Comparison of ENCODE assay signal across 19 cellular contexts in the genomic region with DNA sequence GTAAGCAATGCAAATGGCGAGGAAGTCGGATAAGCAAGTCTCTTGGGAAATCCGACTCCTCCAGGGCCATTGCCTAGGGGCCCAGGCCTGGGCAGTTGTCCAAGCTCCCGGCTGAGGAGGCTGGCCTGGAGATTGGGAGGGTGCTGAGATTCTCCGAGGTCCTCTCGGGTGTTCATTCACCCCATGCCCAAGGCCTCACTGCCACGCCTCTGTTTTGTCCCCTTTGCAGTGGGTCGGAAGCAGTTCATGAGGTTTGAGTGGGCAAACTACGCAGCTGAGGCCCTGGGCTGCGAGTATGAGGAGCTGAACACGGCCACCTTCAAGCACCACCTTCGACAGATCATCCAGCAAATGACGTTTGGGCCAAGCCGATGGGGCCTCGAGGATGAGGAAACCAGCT.
DNase-seq lines count a peak whose midpoint lies in the region; ATAC-seq, FAIRE-seq and TF ChIP-seq lines count a peak whose summit lies in the region.
"Had no signal": no experiment of that assay in that cellular context is flagged by ENCODE, and none has a peak within 500 bp of the region (broad histone marks: within the 10 kb centered on the region; RNA-seq: fewer than 3 reads in every experiment).

No MANE protein-coding gene starts in this region.

- H3K9me3 Mint-ChIP-seq in chondrocyte (ENCODE audit: low read depth), result peaks cover 9% of the 10 kb centered on the region
- H3K9me3 Mint-ChIP-seq in activated T-helper 2 cell treated with anti-CD3 and anti-CD28 coated beads, Interferon-gamma antibody, Interleukin-2, Interleukin-4, amounts not matched to agents 10 μg/mL and 5 μg/mL and 100 μg/mL, durations not matched to agents 14 hours and 24 hours and 36 hours, result peaks cover 3% of the 10 kb centered on the region

- H3K4me1 ChIP-seq in BE2C (no peaks in the 10 kb centered on the region; the same call in 1 of the 2 replicates), upper lobe of right lung (no peaks in the 10 kb centered on the region)
- H3K4me1 ChIP-seq: BLaER1, Caco-2 had no signal

- H3K36me3 Mint-ChIP-seq in chondrocyte (ENCODE audit: low read depth), result no peaks in the 10 kb centered on the region
- peaks cover 6% of the 10 kb centered on the region for H3K36me3 Mint-ChIP-seq in activated T-helper 2 cell treated with anti-CD3 and anti-CD28 coated beads, Interferon-gamma antibody, Interleukin-2, Interleukin-4, amounts not matched to agents 10 μg/mL and 5 μg/mL and 100 μg/mL, durations not matched to agents 14 hours and 24 hours and 36 hours (ENCODE audit: low read depth)
- H3K36me3 Mint-ChIP-seq: CD4-positive, CD25-positive, alpha-beta regulatory T cell; CD8-positive, alpha-beta T cell had no signal

- H3K4me3 ChIP-seq in BE2C (ENCODE audit: low read depth, low read length) (no peak overlapping the region), upper lobe of right lung (no peak overlapping the region)
- H3K4me3 ChIP-seq: BLaER1, GM23248 had no signal

- no peaks in the 10 kb centered on the region for H3K36me3 ChIP-seq in BE2C
- no peaks in the 10 kb centered on the region for H3K36me3 ChIP-seq in upper lobe of right lung
- H3K36me3 ChIP-seq: BLaER1 had no signal

- no peaks in the 10 kb centered on the region for H3K9me3 ChIP-seq in BE2C
- no peaks in the 10 kb centered on the region for H3K9me3 ChIP-seq in upper lobe of right lung
- H3K9me3 ChIP-seq: Caco-2 had no signal

- no peak overlapping the region for H3K27ac ChIP-seq in upper lobe of right lung
- H3K27ac ChIP-seq: BLaER1, C4-2B, GM23248 had no signal

- ATAC-seq in upper lobe of right lung, result no peak
- ATAC-seq: CD8-positive, alpha-beta T cell; HCT116 had no signal

- intact Hi-C loops in activated T-helper 2 cell treated with anti-CD3 and anti-CD28 coated beads, Interferon-gamma antibody, Interleukin-2, Interleukin-4, amounts not matched to agents 10 μg/mL and 5 μg/mL and 100 μg/mL, durations not matched to agents 14 hours and 24 hours and 36 hours (cut with micrococcal nuclease), result no loop called here
- intact Hi-C loops in upper lobe of right lung (cut with DNase I), result no loop called here

- H3K27me3 ChIP-seq in BE2C (no peaks in the 10 kb centered on the region), upper lobe of right lung (peaks cover 5% of the 10 kb centered on the region)
- H3K27me3 ChIP-seq: BLaER1 had no signal

- no peak overlapping the region for H3K4me3 Mint-ChIP-seq in chondrocyte (ENCODE audit: unreplicated experiment)
- H3K4me3 Mint-ChIP-seq in activated T-helper 2 cell treated with anti-CD3 and anti-CD28 coated beads, Interferon-gamma antibody, Interleukin-2, Interleukin-4, amounts not matched to agents 10 μg/mL and 5 μg/mL and 100 μg/mL, durations not matched to agents 14 hours and 24 hours and 36 hours (ENCODE audit: low read depth), result no peak overlapping the region
- H3K4me3 Mint-ChIP-seq: CD4-positive, CD25-positive, alpha-beta regulatory T cell; CD8-positive, alpha-beta T cell had no signal

- no peak for TF ChIP-seq CTCF in BE2C (IDR thresholded peaks at IDR 0.05; ENCODE audit: low read depth, low read length)
- no peak for TF ChIP-seq CTCF in chondrocyte (IDR thresholded peaks at IDR 0.05)
- TF ChIP-seq CTCF in upper lobe of right lung (IDR thresholded peaks at IDR 0.05), result no peak

- no peaks in the 10 kb centered on the region for H3K4me1 Mint-ChIP-seq in chondrocyte (ENCODE audit: low read depth)
- H3K4me1 Mint-ChIP-seq in activated T-helper 2 cell treated with anti-CD3 and anti-CD28 coated beads, Interferon-gamma antibody, Interleukin-2, Interleukin-4, amounts not matched to agents 10 μg/mL and 5 μg/mL and 100 μg/mL, durations not matched to agents 14 hours and 24 hours and 36 hours (ENCODE audit: low read depth), result no peaks in the 10 kb centered on the region
- H3K4me1 Mint-ChIP-seq: CD4-positive, CD25-positive, alpha-beta regulatory T cell had no signal

- peaks cover 42% of the 10 kb centered on the region for H3K27me3 Mint-ChIP-seq in chondrocyte (ENCODE audit: low read depth)
- H3K27me3 Mint-ChIP-seq in activated T-helper 2 cell treated with anti-CD3 and anti-CD28 coated beads, Interferon-gamma antibody, Interleukin-2, Interleukin-4, amounts not matched to agents 10 μg/mL and 5 μg/mL and 100 μg/mL, durations not matched to agents 14 hours and 24 hours and 36 hours (ENCODE audit: low read depth), result no peaks in the 10 kb centered on the region

- peak; percentile 75 for FAIRE-seq in urothelium cell line (lab: Jason Lieb, UNC)
- FAIRE-seq: G401.6, GM12892, H1 had no signal

- DNase-seq in BE2C (peak; percentile 24), NCI-H69 (lab: John Stamatoyannopoulos, UW) (peak; percentile 22), chondrocyte (ENCODE audit: low spot score) (peak; percentile 60), urothelium cell line (ENCODE audit: low spot score) (no peak), upper lobe of right lung (no peak)
- DNase-seq in activated T-helper 2 cell treated with anti-CD3 and anti-CD28 coated beads, Interferon-gamma antibody, Interleukin-2, Interleukin-4, amounts not matched to agents 10 μg/mL and 5 μg/mL and 100 μg/mL, durations not matched to agents 14 hours and 24 hours and 36 hours (ENCODE audit: low spot score), result no peak
- DNase-seq: Caco-2; CD4-positive, CD25-positive, alpha-beta regulatory T cell; CD8-positive, alpha-beta T cell; DMS153; DND-41; GM23248; H7 had no signal

- no peak overlapping the region for H3K27ac Mint-ChIP-seq in chondrocyte (ENCODE audit: unreplicated experiment)
- no peak overlapping the region for H3K27ac Mint-ChIP-seq in activated T-helper 2 cell treated with anti-CD3 and anti-CD28 coated beads, Interferon-gamma antibody, Interleukin-2, Interleukin-4, amounts not matched to agents 10 μg/mL and 5 μg/mL and 100 μg/mL, durations not matched to agents 14 hours and 24 hours and 36 hours
- H3K27ac Mint-ChIP-seq: CD4-positive, CD25-positive, alpha-beta regulatory T cell; CD8-positive, alpha-beta T cell had no signal

Comparison
In these comparisons a context has a peak if more than half of its experiments do, and no peak if none do; other contexts are left out.
1. DNase-seq: peak in BE2C (single experiment), NCI-H69 (single experiment) and chondrocyte (single experiment); none in urothelium cell line (single experiment), activated T-helper 2 cell treated with anti-CD3 and anti-CD28 coated beads, Interferon-gamma antibody, Interleukin-2, Interleukin-4, amounts not matched to agents 10 μg/mL and 5 μg/mL and 100 μg/mL, durations not matched to agents 14 hours and 24 hours and 36 hours (single experiment) and upper lobe of right lung (single experiment).